In the genomic region with DNA sequence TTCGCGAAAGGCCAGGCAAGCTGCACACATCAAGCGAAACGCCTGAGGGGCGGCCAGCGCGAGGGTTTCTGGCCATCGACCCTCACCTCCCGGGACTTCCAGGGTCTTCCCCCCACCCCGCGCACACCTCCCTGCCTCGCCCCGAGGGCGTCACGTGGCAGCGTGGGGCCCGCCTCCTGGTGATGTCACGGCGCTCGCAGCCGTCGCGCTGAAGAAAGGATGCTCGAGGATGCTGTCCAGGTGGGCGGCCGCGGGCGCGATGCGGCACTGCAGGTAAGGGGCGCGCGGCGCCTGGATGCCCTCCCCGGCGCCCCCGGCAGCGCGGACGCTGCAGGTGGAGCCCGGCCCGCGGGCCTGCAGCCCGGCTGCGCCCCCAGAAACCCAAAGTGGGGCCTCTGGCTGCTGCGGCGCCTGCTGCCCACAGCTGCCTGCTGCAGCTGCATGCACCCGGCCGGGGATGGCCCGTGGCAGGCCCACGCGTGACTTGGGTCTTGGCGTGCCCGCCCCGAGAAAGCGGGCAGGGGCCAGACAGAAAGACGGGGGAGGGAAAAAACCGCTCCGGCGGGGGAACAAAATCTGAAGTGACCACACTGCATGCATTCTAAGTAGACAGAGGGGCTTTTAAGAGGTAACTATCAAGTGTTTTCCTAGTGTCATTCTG, we compare ENCODE assay signal across 8 cellular contexts. TPM values are rescaled to one million over a fixed set of nuclear protein-coding genes. Genes with fewer than 3 reads are reported as not detected.
DNase-seq lines count a peak whose midpoint lies in the region; ATAC-seq, FAIRE-seq and TF ChIP-seq lines count a peak whose summit lies in the region.

No MANE protein-coding gene starts in this region.

- no peak overlapping the region for H2BK5ac ChIP-seq in neuronal stem cell (ENCODE audit: low read length)

- no peak overlapping the region for H3K4ac ChIP-seq in neuronal stem cell (ENCODE audit: low read length)

- no peak overlapping the region for H4K8ac ChIP-seq in neuronal stem cell (ENCODE audit: low read depth, low read length)

- no peak overlapping the region for H4K91ac ChIP-seq in neuronal stem cell (ENCODE audit: low read depth, low read length, poor library complexity)

- H3K79me1 ChIP-seq in neuronal stem cell (ENCODE audit: low read depth, low read length) = peaks cover 2% of the 10 kb centered on the region

- H2BK12ac ChIP-seq in neuronal stem cell (ENCODE audit: low read length) = no peak overlapping the region

- H3K4me2 ChIP-seq in neuronal stem cell (ENCODE audit: insufficient read depth, low read length, poor library complexity, severe bottlenecking) = peak overlapping the region; percentile 57

- DNase-seq in heart right ventricle = peak in 1 of 2 donors; percentile 43
- DNase-seq in cardiac septum (ENCODE audit: low spot score) = no peak
- peak; percentile 26 for DNase-seq in NCI-H510A treated with DMSO at 0.1 percent for 48 hours (lab: John Stamatoyannopoulos, UW)
- peak; percentile 5 for DNase-seq in neuronal stem cell (ENCODE audit: low spot score)
- DNase-seq in small intestine = no peak

- ATAC-seq in heart right ventricle (peak in 4 of 8 donors; percentile 27 to 41 (median 36)), HG03378 (IDR thresholded peaks at IDR 0.05; ENCODE audit: unreplicated experiment) (no peak), GM19467 (IDR thresholded peaks at IDR 0.05; ENCODE audit: unreplicated experiment) (no peak)

- 17 to 27% methylated on average over 37 to 60 of the region's 60 CpGs for WGBS in heart right ventricle, 2 donors
- WGBS in neuronal stem cell (ENCODE audit: extremely low coverage in 2 of 2, insufficient read length in 2 of 2, insufficient replicate concordance in 1 of 2), 2 donors = no CpG with 5 or more reads among the region's 60 CpGs
- 7 to 36% (median 11%) methylated on average over 28 to 60 of the region's 60 CpGs for WGBS in small intestine, 3 donors

- H3K27ac ChIP-seq in heart right ventricle = peak overlapping the region in 5 of 10 donors; percentile 21 to 85 (median 45)
- H3K27ac ChIP-seq in neuronal stem cell (replicated peaks; ENCODE audit: low read length) = no peak overlapping the region
- no peak overlapping the region for H3K27ac ChIP-seq in small intestine (ENCODE audit: low read depth in 1 of 2, low read length in 1 of 2)

- FAIRE-seq in small intestine (lab: Jason Lieb, UNC) = no peak

- peak overlapping the region; percentile 22 for H2AFZ ChIP-seq in neuronal stem cell (ENCODE audit: low read length)

- no peak overlapping the region for H3K14ac ChIP-seq in neuronal stem cell (ENCODE audit: low read length)

- peaks cover 0 to 20% (median 2%) of the 10 kb centered on the region in 9 donors for H3K4me1 ChIP-seq in heart right ventricle
- peaks cover 11% of the 10 kb centered on the region for H3K4me1 ChIP-seq in endocrine pancreas (ENCODE audit: control insufficient read depth, insufficient read depth, low read length)
- peaks cover 0 to 2% of the 10 kb centered on the region in 2 donors for H3K4me1 ChIP-seq in neuronal stem cell (ENCODE audit: control insufficient read depth in 2 of 2, insufficient read depth in 1 of 2, low read depth in 1 of 2, low read length in 2 of 2)
- no peaks in the 10 kb centered on the region for H3K4me1 ChIP-seq in small intestine (ENCODE audit: control insufficient read depth in 2 of 2, insufficient read depth in 1 of 2, low read depth in 1 of 2, low read length in 1 of 2)

- TF ChIP-seq CTCF in heart right ventricle (IDR thresholded peaks at IDR 0.05) = no peak

- no peak overlapping the region for H3K23ac ChIP-seq in neuronal stem cell (ENCODE audit: low read depth, low read length, poor library complexity)

- H3K9me3 ChIP-seq in heart right ventricle (no peaks in the 10 kb centered on the region), endocrine pancreas (ENCODE audit: control insufficient read depth, low read length) (no peaks in the 10 kb centered on the region), neuronal stem cell (replicated peaks in 1 of 2; ENCODE audit: control insufficient read depth in 2 of 2, insufficient read depth in 1 of 2, low read depth in 1 of 2, low read length in 2 of 2) (no peaks in the 10 kb centered on the region), small intestine (ENCODE audit: control insufficient read depth, low read depth) (no peaks in the 10 kb centered on the region)

- H2AK5ac ChIP-seq in neuronal stem cell (ENCODE audit: low read depth, low read length) = no peak overlapping the region

- no peaks in the 10 kb centered on the region for H3K36me3 ChIP-seq in heart right ventricle
- no peaks in the 10 kb centered on the region for H3K36me3 ChIP-seq in endocrine pancreas (ENCODE audit: control insufficient read depth, insufficient read depth, low read length)
- H3K36me3 ChIP-seq in neuronal stem cell (replicated peaks in 1 of 2; ENCODE audit: control insufficient read depth in 2 of 2, insufficient read depth in 2 of 2, low read length in 2 of 2) = no peaks in the 10 kb centered on the region
- H3K36me3 ChIP-seq in small intestine (ENCODE audit: control insufficient read depth in 2 of 2, insufficient read depth in 2 of 2, low read length in 2 of 2) = no peaks in the 10 kb centered on the region

- intact Hi-C loops in heart right ventricle (cut with DNase I) = no loop called here
- intact Hi-C loops in cardiac septum (cut with DNase I) = no loop called here

- H2BK15ac ChIP-seq in neuronal stem cell (ENCODE audit: low read length) = no peak overlapping the region

- peak overlapping the region; percentile 13 for H3K18ac ChIP-seq in neuronal stem cell (ENCODE audit: low read length)

- H3K4me3 ChIP-seq in heart right ventricle = peak overlapping the region in 8 of 10 donors; percentile 4 to 54 (median 48)
- H3K4me3 ChIP-seq in endocrine pancreas (ENCODE audit: control insufficient read depth, insufficient read depth, low read length) = peak overlapping the region; percentile 93
- H3K4me3 ChIP-seq in neuronal stem cell (ENCODE audit: low read length in 2 of 2) = peak overlapping the region in 1 of 2 donors; percentile 74
- H3K4me3 ChIP-seq in small intestine (ENCODE audit: low read depth in 1 of 2, low read length in 2 of 2) = peak overlapping the region in 1 of 2 donors; percentile 18

- no peak overlapping the region for H2BK120ac ChIP-seq in neuronal stem cell (ENCODE audit: low read depth, low read length)

- peaks cover 0 to 85% (median 0%) of the 10 kb centered on the region in 7 donors for H3K27me3 ChIP-seq in heart right ventricle
- no peaks in the 10 kb centered on the region for H3K27me3 ChIP-seq in endocrine pancreas (ENCODE audit: control insufficient read depth, insufficient read depth, low read length)
- peaks cover 0 to 2% (median 0%) of the 10 kb centered on the region in 3 experiments for H3K27me3 ChIP-seq in neuronal stem cell (ENCODE audit: control insufficient read depth in 3 of 3, insufficient read depth in 3 of 3, low read depth in 1 of 3, low read length in 3 of 3)
- peaks cover 0 to 2% of the 10 kb centered on the region in 2 donors for H3K27me3 ChIP-seq in small intestine (ENCODE audit: control insufficient read depth in 2 of 2, insufficient read depth in 2 of 2, low read length in 2 of 2)

- H3K9ac ChIP-seq in endocrine pancreas (ENCODE audit: control insufficient read depth, insufficient read depth, low read length) (no peak overlapping the region), neuronal stem cell (ENCODE audit: low read depth, low read length, poor library complexity) (no peak overlapping the region)

RNA-seq across cellular contexts. Expression of gene CLCN4, which starts 1.6 kb away (rescaled TPM):
- total RNA-seq in heart right ventricle = 10 to 100 TPM; 24.2 to 44.9 (median 32.9) TPM
- polyA plus RNA-seq in heart right ventricle = 1 to 10 TPM; 4.0 to 4.4 TPM
- total RNA-seq in cardiac septum = 23.4 TPM
- 4.4 TPM for polyA plus RNA-seq in neuronal stem cell (2013, experiment 1 of 2)
- polyA plus RNA-seq in neuronal stem cell (2013, experiment 2 of 2) = 4.3 TPM
- under 1 TPM in 2 of 3 donors, not detected in 1; under 0.01 to 0.70 TPM for polyA plus RNA-seq in small intestine

Comparison
In these comparisons a context has a peak if more than half of its experiments do, and no peak if none do; other contexts are left out.
1. DNase-seq: peak in NCI-H510A treated with DMSO at 0.1 percent for 48 hours (single experiment) and neuronal stem cell (single experiment); none in cardiac septum (single experiment) and small intestine (single experiment).